In the genomic region with DNA sequence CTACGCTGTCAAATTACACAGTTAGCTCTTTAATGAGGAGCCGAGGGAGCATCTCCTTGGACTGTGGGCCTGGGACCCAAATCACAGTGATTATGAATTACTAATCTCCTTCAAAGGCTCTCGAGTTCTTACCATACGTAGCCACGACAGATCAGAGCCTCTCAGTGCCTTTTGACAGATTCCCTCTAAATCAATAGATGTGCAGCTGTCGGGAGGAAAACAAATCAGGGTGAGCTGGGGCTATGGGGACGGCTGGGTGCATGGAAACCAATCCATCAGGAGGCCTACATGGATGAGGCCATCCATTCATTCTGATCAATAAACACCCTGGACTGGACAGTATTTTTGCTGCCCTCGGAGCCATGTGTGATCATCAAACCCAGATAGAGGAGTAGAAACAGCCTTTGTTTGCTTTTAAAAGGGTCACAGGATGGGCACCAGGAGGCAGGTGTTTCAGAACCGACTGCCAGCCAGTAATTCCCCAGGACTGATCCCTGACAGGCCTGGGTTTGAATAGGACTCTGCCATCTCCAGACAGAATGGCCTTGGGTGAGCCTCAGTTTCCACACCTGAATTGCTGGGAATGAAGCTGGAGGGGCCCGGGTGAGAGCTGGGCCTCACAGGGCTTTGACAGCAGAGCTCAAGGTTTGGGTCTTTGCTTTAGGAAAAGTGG, we compare ENCODE assay signal across 1 cellular context.
TF ChIP-seq lines count a peak whose summit lies in the region.

No MANE protein-coding gene starts in this region.

TF ChIP-seq in WTC11, 78 proteins besides CTCF, POLR2A, EP300 and RAD21 (continued from another document):
- TF ChIP-seq, protein P1, sequence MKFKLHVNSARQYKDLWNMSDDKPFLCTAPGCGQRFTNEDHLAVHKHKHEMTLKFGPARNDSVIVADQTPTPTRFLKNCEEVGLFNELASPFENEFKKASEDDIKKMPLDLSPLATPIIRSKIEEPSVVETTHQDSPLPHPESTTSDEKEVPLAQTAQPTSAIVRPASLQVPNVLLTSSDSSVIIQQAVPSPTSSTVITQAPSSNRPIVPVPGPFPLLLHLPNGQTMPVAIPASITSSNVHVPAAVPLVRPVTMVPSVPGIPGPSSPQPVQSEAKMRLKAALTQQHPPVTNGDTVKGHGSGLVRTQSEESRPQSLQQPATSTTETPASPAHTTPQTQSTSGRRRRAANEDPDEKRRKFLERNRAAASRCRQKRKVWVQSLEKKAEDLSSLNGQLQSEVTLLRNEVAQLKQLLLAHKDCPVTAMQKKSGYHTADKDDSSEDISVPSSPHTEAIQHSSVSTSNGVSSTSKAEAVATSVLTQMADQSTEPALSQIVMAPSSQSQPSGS (CRISPR knock-in tag; IDR thresholded peaks at IDR 0.05; ENCODE audit: borderline replicate concordance, low read depth), result no peak
- TF ChIP-seq NFE2L1 (CRISPR knock-in tag; IDR thresholded peaks at IDR 0.05), result no peak
- TF ChIP-seq, protein P2, sequence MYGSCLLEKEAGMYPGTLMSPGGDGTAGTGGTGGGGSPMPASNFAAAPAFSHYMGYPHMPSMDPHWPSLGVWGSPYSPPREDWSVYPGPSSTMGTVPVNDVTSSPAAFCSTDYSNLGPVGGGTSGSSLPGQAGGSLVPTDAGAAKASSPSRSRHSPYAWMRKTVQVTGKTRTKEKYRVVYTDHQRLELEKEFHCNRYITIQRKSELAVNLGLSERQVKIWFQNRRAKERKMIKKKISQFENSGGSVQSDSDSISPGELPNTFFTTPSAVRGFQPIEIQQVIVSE (CRISPR knock-in tag; IDR thresholded peaks at IDR 0.05; ENCODE audit: borderline replicate concordance), result no peak
- no peak for TF ChIP-seq TEAD1 (CRISPR knock-in tag; IDR thresholded peaks at IDR 0.05)
- no peak for TF ChIP-seq RELA (CRISPR knock-in tag; IDR thresholded peaks at IDR 0.05; ENCODE audit: borderline replicate concordance)
- TF ChIP-seq ZNF423 (CRISPR knock-in tag; IDR thresholded peaks at IDR 0.05), result no peak
- no peak for TF ChIP-seq NR3C1 (CRISPR knock-in tag; conservative IDR thresholded peaks at IDR 0.05; ENCODE audit: low read depth)
- TF ChIP-seq, protein P3, sequence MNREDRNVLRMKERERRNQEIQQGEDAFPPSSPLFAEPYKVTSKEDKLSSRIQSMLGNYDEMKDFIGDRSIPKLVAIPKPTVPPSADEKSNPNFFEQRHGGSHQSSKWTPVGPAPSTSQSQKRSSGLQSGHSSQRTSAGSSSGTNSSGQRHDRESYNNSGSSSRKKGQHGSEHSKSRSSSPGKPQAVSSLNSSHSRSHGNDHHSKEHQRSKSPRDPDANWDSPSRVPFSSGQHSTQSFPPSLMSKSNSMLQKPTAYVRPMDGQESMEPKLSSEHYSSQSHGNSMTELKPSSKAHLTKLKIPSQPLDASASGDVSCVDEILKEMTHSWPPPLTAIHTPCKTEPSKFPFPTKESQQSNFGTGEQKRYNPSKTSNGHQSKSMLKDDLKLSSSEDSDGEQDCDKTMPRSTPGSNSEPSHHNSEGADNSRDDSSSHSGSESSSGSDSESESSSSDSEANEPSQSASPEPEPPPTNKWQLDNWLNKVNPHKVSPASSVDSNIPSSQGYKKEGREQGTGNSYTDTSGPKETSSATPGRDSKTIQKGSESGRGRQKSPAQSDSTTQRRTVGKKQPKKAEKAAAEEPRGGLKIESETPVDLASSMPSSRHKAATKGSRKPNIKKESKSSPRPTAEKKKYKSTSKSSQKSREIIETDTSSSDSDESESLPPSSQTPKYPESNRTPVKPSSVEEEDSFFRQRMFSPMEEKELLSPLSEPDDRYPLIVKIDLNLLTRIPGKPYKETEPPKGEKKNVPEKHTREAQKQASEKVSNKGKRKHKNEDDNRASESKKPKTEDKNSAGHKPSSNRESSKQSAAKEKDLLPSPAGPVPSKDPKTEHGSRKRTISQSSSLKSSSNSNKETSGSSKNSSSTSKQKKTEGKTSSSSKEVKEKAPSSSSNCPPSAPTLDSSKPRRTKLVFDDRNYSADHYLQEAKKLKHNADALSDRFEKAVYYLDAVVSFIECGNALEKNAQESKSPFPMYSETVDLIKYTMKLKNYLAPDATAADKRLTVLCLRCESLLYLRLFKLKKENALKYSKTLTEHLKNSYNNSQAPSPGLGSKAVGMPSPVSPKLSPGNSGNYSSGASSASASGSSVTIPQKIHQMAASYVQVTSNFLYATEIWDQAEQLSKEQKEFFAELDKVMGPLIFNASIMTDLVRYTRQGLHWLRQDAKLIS (CRISPR knock-in tag; IDR thresholded peaks at IDR 0.05; ENCODE audit: borderline replicate concordance), result no peak
- TF ChIP-seq TEAD4 (CRISPR knock-in tag; IDR thresholded peaks at IDR 0.05), result no peak
- TF ChIP-seq ETV6 (CRISPR knock-in tag; IDR thresholded peaks at IDR 0.05), result no peak
- TF ChIP-seq GRHL2 (CRISPR knock-in tag; IDR thresholded peaks at IDR 0.05; ENCODE audit: insufficient replicate concordance, severe bottlenecking), result no peak
- TF ChIP-seq, protein P4, sequence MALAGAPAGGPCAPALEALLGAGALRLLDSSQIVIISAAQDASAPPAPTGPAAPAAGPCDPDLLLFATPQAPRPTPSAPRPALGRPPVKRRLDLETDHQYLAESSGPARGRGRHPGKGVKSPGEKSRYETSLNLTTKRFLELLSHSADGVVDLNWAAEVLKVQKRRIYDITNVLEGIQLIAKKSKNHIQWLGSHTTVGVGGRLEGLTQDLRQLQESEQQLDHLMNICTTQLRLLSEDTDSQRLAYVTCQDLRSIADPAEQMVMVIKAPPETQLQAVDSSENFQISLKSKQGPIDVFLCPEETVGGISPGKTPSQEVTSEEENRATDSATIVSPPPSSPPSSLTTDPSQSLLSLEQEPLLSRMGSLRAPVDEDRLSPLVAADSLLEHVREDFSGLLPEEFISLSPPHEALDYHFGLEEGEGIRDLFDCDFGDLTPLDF (CRISPR knock-in tag; IDR thresholded peaks at IDR 0.05), result no peak
- no peak for TF ChIP-seq NFYB (CRISPR knock-in tag; conservative IDR thresholded peaks at IDR 0.05; ENCODE audit: low read depth)
